In genomic region chr6:158737082-158737709, GRCh38 we compare ENCODE assay signal across 15 cellular contexts.
DNase-seq lines count a peak whose midpoint lies in the region; ATAC-seq, FAIRE-seq and TF ChIP-seq lines count a peak whose summit lies in the region.
"Had no signal": no experiment of that assay in that cellular context is flagged by ENCODE, and none has a peak within 500 bp of the region (broad histone marks: within the 10 kb centered on the region; RNA-seq: fewer than 3 reads in every experiment).

No MANE protein-coding gene starts in this region.

- H4K20me1 ChIP-seq in HepG2 (ENCODE audit: insufficient read depth, low read length) (no peaks in the 10 kb centered on the region), PC-3 (ENCODE audit: low read length) (no peaks in the 10 kb centered on the region)
- H4K20me1 ChIP-seq: BLaER1 had no signal

- H3K4me2 ChIP-seq in HepG2 (ENCODE audit: low read depth, low read length), result no peak overlapping the region
- H3K4me2 ChIP-seq in PC-3 (ENCODE audit: low read length), result peak overlapping the region; percentile 40; the same call in 1 of the 2 replicates
- H3K4me2 ChIP-seq: BLaER1, KMS-11 had no signal

- H3K79me2 ChIP-seq in HepG2 (ENCODE audit: insufficient read depth, low read length) (no peaks in the 10 kb centered on the region), PC-3 (ENCODE audit: low read length) (no peaks in the 10 kb centered on the region)

- in situ Hi-C loops in HepG2 (cut with HindIII; ENCODE audit: extremely low pct_ligation_motif_present, low pct_unique_long_range_greater_than_20kb), result no loop called here

- no peaks in the 10 kb centered on the region for H3K9me2 ChIP-seq in PC-3 (replicated peaks; ENCODE audit: low read length)

- no peak for TF ChIP-seq EP300 in HepG2 (IDR thresholded peaks at IDR 0.05; ENCODE audit: low read depth in 2 of 2, low read length in 2 of 2)
- TF ChIP-seq EP300 in HepG2 (CRISPR knock-in tag; IDR thresholded peaks at IDR 0.05; ENCODE audit: borderline replicate concordance), result no peak

- WGBS in HepG2 (ENCODE audit: low lambda C conversion rate), result 61% methylated on average over 3 of the region's 3 CpGs
- 86% methylated on average over 3 of the region's 3 CpGs for WGBS in right lobe of liver (ENCODE audit: insufficient coverage, low coverage, low lambda C conversion rate, missing lambda C conversion rate)
- 71 to 79% methylated on average over 3 of the region's 3 CpGs for WGBS in esophagus, 2 donors
- 92 to 93% methylated on average over 3 of the region's 3 CpGs for WGBS in aorta, 2 donors

- H3K27ac ChIP-seq in HepG2 (ENCODE audit: extremely low read length, insufficient read depth, low read length), result no peak overlapping the region
- peak overlapping the region in 1 of 3 donors; percentile 31 for H3K27ac ChIP-seq in right lobe of liver
- peak overlapping the region; percentile 31 for H3K27ac ChIP-seq in PC-3 (ENCODE audit: low read length)
- peak overlapping the region; percentile 55 to 84 for H3K27ac ChIP-seq in esophagus (ENCODE audit: low read depth in 2 of 2, low read length in 1 of 2)
- no peak overlapping the region for H3K27ac ChIP-seq in aorta (ENCODE audit: low read depth in 1 of 2, low read length in 2 of 2)
- H3K27ac ChIP-seq: BLaER1, KMS-11 had no signal

- BruUV-seq in HepG2 (replicated peaks; lab: Mats Ljungman, UMichigan) (no TSS peak), PC-3 (replicated peaks; lab: Mats Ljungman, UMichigan) (no TSS peak)

- peaks cover 5% of the 10 kb centered on the region; the same call in 1 of the 2 replicates for H3K9me3 ChIP-seq in HepG2 (ENCODE audit: low read length)
- H3K9me3 ChIP-seq in right lobe of liver, result no peaks in the 10 kb centered on the region
- H3K9me3 ChIP-seq in PC-3 (ENCODE audit: low read length), result 0 out of 2 replicates have a peak, but pooled peaks cover 10% of the 10 kb centered on the region
- H3K9me3 ChIP-seq in esophagus (ENCODE audit: control insufficient read depth in 2 of 2, insufficient read depth in 1 of 2, low read depth in 1 of 2, low read length in 1 of 2), result peaks cover 5 to 6% of the 10 kb centered on the region in 2 donors
- H3K9me3 ChIP-seq in aorta (ENCODE audit: control insufficient read depth, low read length), result peaks cover 5% of the 10 kb centered on the region

- POLR2A ChIA-PET in HepG2 (lab: Yijun Ruan, JAX) (no interaction called here), PC-3 (lab: Charles Lee; ENCODE audit: unreplicated experiment) (interaction anchor here (0.6 kb wide), 1 partner anchor 1053 kb away, joined by 5 read pairs; no protein-coding TSS in a partner anchor)

- FAIRE-seq in HepG2 (lab: Jason Lieb, UNC), result no peak
- FAIRE-seq: H1 had no signal

- H3K36me3 Mint-ChIP-seq in stimulated activated effector memory CD8-positive, alpha-beta T cell treated with anti-CD3 and anti-CD28 coated beads, Interleukin-12 subunit alpha, Interleukin-12 subunit beta, amount 100 ng/mL, for 72 hours, result peaks cover 100% of the 10 kb centered on the region

- no peak for TF ChIP-seq POLR2A in HepG2 (IDR thresholded peaks at IDR 0.05; ENCODE audit: insufficient read depth in 1 of 2, low read depth in 2 of 2, low read length in 2 of 2)
- TF ChIP-seq POLR2A in right lobe of liver (IDR thresholded peaks at IDR 0.05), result no peak

- DNase-seq in HepG2 (ENCODE audit: low spot score) (no peak), right lobe of liver (no peak), PC-3 (no peak), NCI-H510A treated with DMSO at 0.1 percent for 48 hours (lab: John Stamatoyannopoulos, UW) (no peak), aorta (no peak)
- DNase-seq in stimulated activated effector memory CD8-positive, alpha-beta T cell treated with anti-CD3 and anti-CD28 coated beads, Interleukin-12 subunit alpha, Interleukin-12 subunit beta, amount 100 ng/mL, for 72 hours (ENCODE audit: low spot score in 2 of 2), result no peak
- DNase-seq: MM.1S, NCI-H1436 treated with DMSO at 0.1 percent for 48 hours, NCI-H2081 treated with DMSO at 0.1 percent for 48 hours, NCI-H524 treated with DMSO at 0.1 percent for 48 hours had no signal

- intact Hi-C loops in HepG2 (cut with micrococcal nuclease; ENCODE audit: unreplicated experiment) (no loop called here), right lobe of liver (cut with DNase I) (no loop called here), PC-3 (cut with micrococcal nuclease) (no loop called here), aorta (cut with DNase I) (no loop called here)

- no peak for TF ChIP-seq RAD21 in HepG2 (CRISPR knock-in tag; IDR thresholded peaks at IDR 0.05)

- peak overlapping the region; percentile 65 for H3K27ac Mint-ChIP-seq in stimulated activated effector memory CD8-positive, alpha-beta T cell treated with anti-CD3 and anti-CD28 coated beads, Interleukin-12 subunit alpha, Interleukin-12 subunit beta, amount 100 ng/mL, for 72 hours

- CTCF ChIA-PET in HepG2 (lab: Yijun Ruan, JAX; ENCODE audit: low intra/inter-chr PET ratio, low total read pairs) (no interaction called here), PC-3 (lab: Charles Lee) (no interaction called here)

- no peak overlapping the region for H3K9ac ChIP-seq in HepG2 (ENCODE audit: insufficient read depth, low read depth, low read length)
- H3K9ac ChIP-seq in PC-3 (ENCODE audit: low read length), result no peak overlapping the region
- H3K9ac ChIP-seq: BLaER1, KMS-11 had no signal

- H3K4me1 Mint-ChIP-seq in stimulated activated effector memory CD8-positive, alpha-beta T cell treated with anti-CD3 and anti-CD28 coated beads, Interleukin-12 subunit alpha, Interleukin-12 subunit beta, amount 100 ng/mL, for 72 hours, result peaks cover 31% of the 10 kb centered on the region

- no peaks in the 10 kb centered on the region for H3F3A ChIP-seq in PC-3 (ENCODE audit: low read length, unreplicated experiment)

- H3K4me3 ChIP-seq in HepG2 (replicated peaks in 1 of 3; ENCODE audit: insufficient read depth in 1 of 3, low read depth in 2 of 3, low read length in 3 of 3), result no peak overlapping the region
- H3K4me3 ChIP-seq in right lobe of liver, result no peak overlapping the region
- no peak overlapping the region for H3K4me3 ChIP-seq in PC-3 (ENCODE audit: low read length)
- no peak overlapping the region for H3K4me3 ChIP-seq in esophagus (ENCODE audit: low read depth in 1 of 2, low read length in 2 of 2)
- H3K4me3 ChIP-seq in aorta (ENCODE audit: low read length in 2 of 2), result no peak overlapping the region
- H3K4me3 ChIP-seq: BLaER1 had no signal

- H3K27me3 ChIP-seq in HepG2 (ENCODE audit: control insufficient read depth in 1 of 2, insufficient read depth in 2 of 2, low read length in 2 of 2), result peaks cover 2 to 10% of the 10 kb centered on the region in 2 experiments; a peak in 4 of 5 replicates
- H3K27me3 ChIP-seq in right lobe of liver, result no peaks in the 10 kb centered on the region
- no peaks in the 10 kb centered on the region for H3K27me3 ChIP-seq in PC-3 (ENCODE audit: low read length)
- no peaks in the 10 kb centered on the region for H3K27me3 ChIP-seq in esophagus (ENCODE audit: control insufficient read depth in 1 of 2, insufficient read depth in 2 of 2, low read length in 2 of 2)
- no peaks in the 10 kb centered on the region for H3K27me3 ChIP-seq in aorta (ENCODE audit: control insufficient read depth in 1 of 2, insufficient read depth in 2 of 2, low read length in 1 of 2)
- H3K27me3 ChIP-seq: BLaER1 had no signal

- H3K4me3 Mint-ChIP-seq in stimulated activated effector memory CD8-positive, alpha-beta T cell treated with anti-CD3 and anti-CD28 coated beads, Interleukin-12 subunit alpha, Interleukin-12 subunit beta, amount 100 ng/mL, for 72 hours, result no peak overlapping the region

- ATAC-seq in HepG2, result no peak
- no peak for ATAC-seq in right lobe of liver
- no peak for ATAC-seq in PC-3
- no peak for ATAC-seq in stimulated activated effector memory CD8-positive, alpha-beta T cell treated with anti-CD3 and anti-CD28 coated beads, Interleukin-12 subunit alpha, Interleukin-12 subunit beta, amount 100 ng/mL, for 72 hours
- no peak for ATAC-seq in aorta (ENCODE audit: low FRiP score)
- no peak for ATAC-seq in HG03439 (IDR thresholded peaks at IDR 0.05; ENCODE audit: unreplicated experiment)

- H3K4me1 ChIP-seq in HepG2 (ENCODE audit: insufficient read depth, low read length) (no peaks in the 10 kb centered on the region), right lobe of liver (peaks cover 0 to 15% (median 2%) of the 10 kb centered on the region in 4 donors), PC-3 (ENCODE audit: insufficient read depth, low read length) (peaks cover 18% of the 10 kb centered on the region), esophagus (ENCODE audit: control insufficient read depth in 2 of 2, insufficient read depth in 2 of 2, low read length in 1 of 2) (peaks cover 0 to 2% of the 10 kb centered on the region in 2 donors), aorta (ENCODE audit: control insufficient read depth in 1 of 2, insufficient read depth in 2 of 2, low read length in 2 of 2) (no peaks in the 10 kb centered on the region)
- H3K4me1 ChIP-seq: BLaER1 had no signal

- H3K36me3 ChIP-seq in HepG2 (replicated peaks in 1 of 2; ENCODE audit: control insufficient read depth in 1 of 2, insufficient read depth in 2 of 2, low read length in 2 of 2) (no peaks in the 10 kb centered on the region), right lobe of liver (no peaks in the 10 kb centered on the region), PC-3 (ENCODE audit: low read depth, low read length) (peaks cover 3% of the 10 kb centered on the region; the same call in 1 of the 2 replicates), esophagus (ENCODE audit: control insufficient read depth in 2 of 2, insufficient read depth in 2 of 2, low read length in 1 of 2) (peaks cover 0 to 4% of the 10 kb centered on the region in 2 donors), aorta (ENCODE audit: control insufficient read depth in 1 of 2, insufficient read depth in 2 of 2, low read length in 1 of 2) (no peaks in the 10 kb centered on the region)
- H3K36me3 ChIP-seq: BLaER1 had no signal

- H3K9me3 Mint-ChIP-seq in stimulated activated effector memory CD8-positive, alpha-beta T cell treated with anti-CD3 and anti-CD28 coated beads, Interleukin-12 subunit alpha, Interleukin-12 subunit beta, amount 100 ng/mL, for 72 hours, result peaks cover 10% of the 10 kb centered on the region

- H2AFZ ChIP-seq in HepG2 (ENCODE audit: low read length) (no peak overlapping the region), PC-3 (ENCODE audit: low read length) (no peak overlapping the region)

- TF ChIP-seq CTCF in HepG2 (CRISPR knock-in tag; IDR thresholded peaks at IDR 0.05) (no peak), right lobe of liver (IDR thresholded peaks at IDR 0.05) (no peak), PC-3 (conservative IDR thresholded peaks at IDR 0.05; ENCODE audit: low read depth, low read length) (no peak)

TF ChIP-seq in HepG2, 621 proteins besides CTCF, POLR2A, EP300 and RAD21 (continues in another document):
- TF ChIP-seq GATAD2A (CRISPR knock-in tag; IDR thresholded peaks at IDR 0.05), result no peak
- TF ChIP-seq YY1 (IDR thresholded peaks at IDR 0.05; ENCODE audit: insufficient read depth, insufficient replicate concordance, low read depth, low read length), result no peak
- no peak for TF ChIP-seq ZNF724P (CRISPR knock-in tag; IDR thresholded peaks at IDR 0.05; ENCODE audit: borderline replicate concordance)
- peak; percentile 66 for TF ChIP-seq ZNF629 (CRISPR knock-in tag; conservative IDR thresholded peaks at IDR 0.05)
- no peak for TF ChIP-seq JARID2 (CRISPR knock-in tag; IDR thresholded peaks at IDR 0.05; ENCODE audit: insufficient replicate concordance)

Comparison
In these comparisons a context has a peak if more than half of its experiments do, and no peak if none do; other contexts are left out.
1. H3K27ac ChIP-seq: peak in PC-3 (single experiment) and esophagus (2 of 2); none in HepG2 (single experiment) and aorta (0 of 2).